Comparison of ENCODE assay signal across 37 cellular contexts in genomic region chr1:117087686-117088085, GRCh38.
"Had no signal": no experiment of that assay in that cellular context is flagged by ENCODE, and none has a peak within 500 bp of the region (broad histone marks: within the 10 kb centered on the region; RNA-seq: fewer than 3 reads in every experiment).

No MANE protein-coding gene starts in this region.

- H3K27me3 ChIP-seq: adrenal gland, ascending aorta, body of pancreas, brain microvascular endothelial cell, breast epithelium, cardiac muscle cell had no signal

- H3K4me3 ChIP-seq: adrenal gland, ascending aorta, body of pancreas, breast epithelium, cardiac muscle cell had no signal

- H3K36me3 ChIP-seq: adrenal gland, brain microvascular endothelial cell, breast epithelium, cardiac muscle cell had no signal

- H3K9me3 Mint-ChIP-seq: activated naive CD4-positive, alpha-beta T cell treated with anti-CD3 and anti-CD28 coated beads for 36 hours; activated naive CD4-positive, alpha-beta T cell treated with anti-CD3 and anti-CD28 coated beads, Interleukin-2, amount 10 ng/mL, durations not matched to agents 7 days and 5 days; activated naive CD4-positive, alpha-beta T cell treated with anti-CD3 and anti-CD28 coated beads, Interleukin-2, amount 50 U/mL, for 24 hours; activated naive CD4-positive, alpha-beta T cell treated with anti-CD3 and anti-CD28 coated beads, Interleukin-2, amount 50 U/mL, for 72 hours; activated naive CD8-positive, alpha-beta T cell treated with anti-CD3 and anti-CD28 coated beads for 36 hours; activated naive CD8-positive, alpha-beta T cell treated with anti-CD3 and anti-CD28 coated beads, Interleukin-2, amount 10 ng/mL, durations not matched to agents 7 days and 5 days; activated naive CD8-positive, alpha-beta T cell treated with anti-CD3 and anti-CD28 coated beads, Interleukin-2, amount 50 U/mL, for 24 hours; activated T-cell treated with anti-CD3 and anti-CD28 coated beads, Interleukin-2, amount 50 U/mL, for 24 hours; activated T-cell treated with anti-CD3 and anti-CD28 coated beads, Interleukin-2, amount 50 U/mL, for 4 hours; activated T-cell treated with anti-CD3 and anti-CD28 coated beads, Interleukin-2, amount 50 U/mL, for 72 hours; activated T-helper 1 cell treated with anti-CD3 and anti-CD28 coated beads, Interleukin-12 subunit alpha, Interleukin-12 subunit beta, Interleukin-2, Interleukin-4 antibody, amounts not matched to agents 30 ng/mL and 10 ng/mL and 1 ng/mL, durations not matched to agents 14 hours and 24 hours and 36 hours; activated T-helper 2 cell treated with anti-CD3 and anti-CD28 coated beads, Interferon-gamma antibody, Interleukin-2, Interleukin-4, amounts not matched to agents 10 μg/mL and 5 μg/mL and 100 μg/mL, durations not matched to agents 14 hours and 24 hours and 36 hours; brain; central memory CD8-positive, alpha-beta T cell had no signal

- H3K27ac Mint-ChIP-seq: activated naive CD4-positive, alpha-beta T cell treated with anti-CD3 and anti-CD28 coated beads for 36 hours; activated naive CD4-positive, alpha-beta T cell treated with anti-CD3 and anti-CD28 coated beads, Interleukin-2, amount 10 ng/mL, durations not matched to agents 7 days and 5 days; activated naive CD4-positive, alpha-beta T cell treated with anti-CD3 and anti-CD28 coated beads, Interleukin-2, amount 50 U/mL, for 24 hours; activated naive CD4-positive, alpha-beta T cell treated with anti-CD3 and anti-CD28 coated beads, Interleukin-2, amount 50 U/mL, for 72 hours; activated naive CD8-positive, alpha-beta T cell; activated naive CD8-positive, alpha-beta T cell treated with anti-CD3 and anti-CD28 coated beads for 36 hours; activated naive CD8-positive, alpha-beta T cell treated with anti-CD3 and anti-CD28 coated beads, Interleukin-2, amount 10 ng/mL, durations not matched to agents 7 days and 5 days; activated naive CD8-positive, alpha-beta T cell treated with anti-CD3 and anti-CD28 coated beads, Interleukin-2, amount 50 U/mL, for 24 hours; activated T-cell treated with anti-CD3 and anti-CD28 coated beads, Interleukin-2, amount 50 U/mL, for 24 hours; activated T-cell treated with anti-CD3 and anti-CD28 coated beads, Interleukin-2, amount 50 U/mL, for 72 hours; activated T-helper 1 cell treated with anti-CD3 and anti-CD28 coated beads, Interleukin-12 subunit alpha, Interleukin-12 subunit beta, Interleukin-2, Interleukin-4 antibody, amounts not matched to agents 30 ng/mL and 10 ng/mL and 1 ng/mL, durations not matched to agents 14 hours and 24 hours and 36 hours; activated T-helper 2 cell treated with anti-CD3 and anti-CD28 coated beads, Interferon-gamma antibody, Interleukin-2, Interleukin-4, amounts not matched to agents 10 μg/mL and 5 μg/mL and 100 μg/mL, durations not matched to agents 14 hours and 24 hours and 36 hours; brain had no signal

- H3K27ac ChIP-seq: adrenal gland, ascending aorta, body of pancreas, brain microvascular endothelial cell, breast epithelium, cardiac muscle cell had no signal

- DNase-seq: activated effector memory CD4-positive, alpha-beta T cell treated with anti-CD3 and anti-CD28 coated beads, Interleukin-2, amount 50 U/mL, for 16 hours; activated effector memory CD4-positive, alpha-beta T cell treated with Interleukin-2 at 50 U/mL for 16 hours; activated gamma-delta T cell; activated gamma-delta T cell treated with Interleukin-2 at 50 U/mL for 16 hours; activated naive CD4-positive, alpha-beta T cell; activated naive CD4-positive, alpha-beta T cell treated with anti-CD3 and anti-CD28 coated beads for 36 hours; activated naive CD4-positive, alpha-beta T cell treated with anti-CD3 and anti-CD28 coated beads, Interleukin-2, amount 10 ng/mL, durations not matched to agents 7 days and 5 days; activated naive CD4-positive, alpha-beta T cell treated with anti-CD3 and anti-CD28 coated beads, Interleukin-2, amount 50 U/mL, for 16 hours; activated naive CD4-positive, alpha-beta T cell treated with Interleukin-2 at 50 U/mL for 16 hours; activated naive CD8-positive, alpha-beta T cell treated with anti-CD3 and anti-CD28 coated beads for 36 hours; activated naive CD8-positive, alpha-beta T cell treated with anti-CD3 and anti-CD28 coated beads, Interleukin-2, amount 10 ng/mL, durations not matched to agents 7 days and 5 days; activated naive CD8-positive, alpha-beta T cell treated with anti-CD3 and anti-CD28 coated beads, Interleukin-2, amount 50 U/mL, for 24 hours; activated T-cell treated with anti-CD3 and anti-CD28 coated beads, Interleukin-2, amount 50 U/mL, for 1 hour; activated T-cell treated with anti-CD3 and anti-CD28 coated beads, Interleukin-2, amount 50 U/mL, for 24 hours; activated T-cell treated with anti-CD3 and anti-CD28 coated beads, Interleukin-2, amount 50 U/mL, for 4 hours; activated T-cell treated with anti-CD3 and anti-CD28 coated beads, Interleukin-2, amount 50 U/mL, for 48 hours; activated T-cell treated with anti-CD3 and anti-CD28 coated beads, Interleukin-2, amount 50 U/mL, for 72 hours; adrenal gland; amniotic stem cell; amygdala; anterior cingulate cortex; aorta; body of pancreas; brain microvascular endothelial cell; caudate nucleus; central memory CD4-positive, alpha-beta T cell; cerebellar nuclear complex had no signal

- H3K9me3 ChIP-seq: adrenal gland, ascending aorta, body of pancreas, breast epithelium had no signal

- H3K27me3 Mint-ChIP-seq: activated naive CD4-positive, alpha-beta T cell treated with anti-CD3 and anti-CD28 coated beads, Interleukin-2, amount 10 ng/mL, durations not matched to agents 7 days and 5 days; activated naive CD4-positive, alpha-beta T cell treated with anti-CD3 and anti-CD28 coated beads, Interleukin-2, amount 50 U/mL, for 24 hours; activated naive CD8-positive, alpha-beta T cell; activated naive CD8-positive, alpha-beta T cell treated with anti-CD3 and anti-CD28 coated beads for 36 hours; activated naive CD8-positive, alpha-beta T cell treated with anti-CD3 and anti-CD28 coated beads, Interleukin-2, amount 10 ng/mL, durations not matched to agents 7 days and 5 days; activated naive CD8-positive, alpha-beta T cell treated with anti-CD3 and anti-CD28 coated beads, Interleukin-2, amount 50 U/mL, for 24 hours; activated T-cell treated with anti-CD3 and anti-CD28 coated beads, Interleukin-2, amount 50 U/mL, for 24 hours; brain; central memory CD8-positive, alpha-beta T cell had no signal

- H3K4me3 Mint-ChIP-seq: activated naive CD4-positive, alpha-beta T cell treated with anti-CD3 and anti-CD28 coated beads for 36 hours; activated naive CD4-positive, alpha-beta T cell treated with anti-CD3 and anti-CD28 coated beads, Interleukin-2, amount 10 ng/mL, durations not matched to agents 7 days and 5 days; activated naive CD4-positive, alpha-beta T cell treated with anti-CD3 and anti-CD28 coated beads, Interleukin-2, amount 50 U/mL, for 24 hours; activated naive CD8-positive, alpha-beta T cell; activated naive CD8-positive, alpha-beta T cell treated with anti-CD3 and anti-CD28 coated beads for 36 hours; activated naive CD8-positive, alpha-beta T cell treated with anti-CD3 and anti-CD28 coated beads, Interleukin-2, amount 10 ng/mL, durations not matched to agents 7 days and 5 days; activated naive CD8-positive, alpha-beta T cell treated with anti-CD3 and anti-CD28 coated beads, Interleukin-2, amount 50 U/mL, for 24 hours; activated T-cell treated with anti-CD3 and anti-CD28 coated beads, Interleukin-2, amount 50 U/mL, for 24 hours; activated T-cell treated with anti-CD3 and anti-CD28 coated beads, Interleukin-2, amount 50 U/mL, for 4 hours; activated T-cell treated with anti-CD3 and anti-CD28 coated beads, Interleukin-2, amount 50 U/mL, for 72 hours; activated T-helper 1 cell treated with anti-CD3 and anti-CD28 coated beads, Interleukin-12 subunit alpha, Interleukin-12 subunit beta, Interleukin-2, Interleukin-4 antibody, amounts not matched to agents 30 ng/mL and 10 ng/mL and 1 ng/mL, durations not matched to agents 14 hours and 24 hours and 36 hours; brain; central memory CD8-positive, alpha-beta T cell had no signal

- H3K4me1 ChIP-seq: body of pancreas, breast epithelium had no signal

- ATAC-seq: activated naive CD4-positive, alpha-beta T cell treated with anti-CD3 and anti-CD28 coated beads, Interleukin-2, amount 50 U/mL, for 72 hours; activated naive CD8-positive, alpha-beta T cell treated with anti-CD3 and anti-CD28 coated beads, Interleukin-2, amount 50 U/mL, for 24 hours; activated T-cell treated with anti-CD3 and anti-CD28 coated beads, Interleukin-2, amount 50 U/mL, for 4 hours; activated T-cell treated with anti-CD3 and anti-CD28 coated beads, Interleukin-2, amount 50 U/mL, for 72 hours; body of pancreas had no signal

- H3K4me1 Mint-ChIP-seq: central memory CD8-positive, alpha-beta T cell had no signal
